Comparison of ENCODE assay signal across 24 cellular contexts in genomic region chr3:58171126-58171525, GRCh38. TPM values are rescaled to one million over a fixed set of nuclear protein-coding genes. Genes with fewer than 3 reads are reported as not detected.
"Had no signal": no experiment of that assay in that cellular context is flagged by ENCODE, and none has a peak within 500 bp of the region (broad histone marks: within the 10 kb centered on the region; RNA-seq: fewer than 3 reads in every experiment).

No MANE protein-coding gene starts in this region.

- H3K9me3 Mint-ChIP-seq: activated B cell treated with CpG ODN at 0.5 μM for 24 hours; activated naive CD4-positive, alpha-beta T cell treated with anti-CD3 and anti-CD28 coated beads, Interleukin-2, amount 10 ng/mL, durations not matched to agents 7 days and 5 days; activated T-cell treated with anti-CD3 and anti-CD28 coated beads, Interleukin-2, amount 50 U/mL, for 72 hours; naive B cell had no signal

- H3K27ac ChIP-seq: coronary artery, heart right ventricle, lower lobe of right lung, testis, upper lobe of left lung had no signal

- H3K27ac Mint-ChIP-seq: activated B cell treated with CpG ODN at 0.5 μM for 24 hours; activated CD4-positive, alpha-beta T cell treated with anti-CD3 and anti-CD28 coated beads for 36 hours; activated naive CD4-positive, alpha-beta T cell treated with anti-CD3 and anti-CD28 coated beads, Interleukin-2, amount 10 ng/mL, durations not matched to agents 7 days and 5 days; activated T-cell treated with anti-CD3 and anti-CD28 coated beads, Interleukin-2, amount 50 U/mL, for 72 hours had no signal

- H3K4me3 ChIP-seq: coronary artery, heart right ventricle, lower lobe of right lung, smooth muscle cell, testis, upper lobe of left lung had no signal

- H3K4me3 Mint-ChIP-seq: activated B cell treated with CpG ODN at 0.5 μM for 24 hours; activated CD4-positive, alpha-beta T cell treated with anti-CD3 and anti-CD28 coated beads for 36 hours; activated naive CD4-positive, alpha-beta T cell treated with anti-CD3 and anti-CD28 coated beads, Interleukin-2, amount 10 ng/mL, durations not matched to agents 7 days and 5 days; activated T-cell treated with anti-CD3 and anti-CD28 coated beads, Interleukin-2, amount 50 U/mL, for 72 hours had no signal

- H3K4me1 Mint-ChIP-seq: activated B cell treated with CpG ODN at 0.5 μM for 24 hours; activated CD4-positive, alpha-beta T cell treated with anti-CD3 and anti-CD28 coated beads for 36 hours; naive B cell had no signal

- H3K4me2 ChIP-seq: SK-N-SH, smooth muscle cell had no signal

- H3K9ac ChIP-seq: SK-N-SH had no signal

- H3K9me2 ChIP-seq: SK-N-SH had no signal

- H3K36me3 Mint-ChIP-seq: activated naive CD4-positive, alpha-beta T cell treated with anti-CD3 and anti-CD28 coated beads, Interleukin-2, amount 10 ng/mL, durations not matched to agents 7 days and 5 days; naive B cell had no signal

- DNase-seq: activated B cell treated with CpG ODN at 0.5 μM for 24 hours; activated CD4-positive, alpha-beta T cell treated with anti-CD3 and anti-CD28 coated beads for 36 hours; activated CD4-positive, alpha-beta T cell treated with anti-CD3 and anti-CD28 coated beads, Interleukin-2, amount 50 U/mL, for 48 hours; activated effector memory CD4-positive, alpha-beta T cell treated with anti-CD3 and anti-CD28 coated beads, Interleukin-2, amount 50 U/mL, for 16 hours; activated naive CD4-positive, alpha-beta T cell treated with anti-CD3 and anti-CD28 coated beads, Interleukin-2, amount 10 ng/mL, durations not matched to agents 7 days and 5 days; activated T-cell treated with anti-CD3 and anti-CD28 coated beads, Interleukin-2, amount 50 U/mL, for 72 hours; amygdala; cerebellar nuclear complex; heart right ventricle; islet precursor cell; left cardiac atrium; lower lobe of right lung; naive B cell; SK-N-SH; stimulated activated CD4-positive, alpha-beta T cell treated with anti-CD3 and anti-CD28 coated beads, Interleukin-15, amount 100 ng/mL, for 24 hours; stimulated activated CD8-positive, alpha-beta memory T cell treated with anti-CD3 and anti-CD28 coated beads, Interleukin-4, amount 100 ng/mL, for 48 hours; stimulated activated naive CD4-positive, alpha-beta T cell; T-helper 9 cell; testis; upper lobe of left lung had no signal

- H3K27me3 ChIP-seq: heart right ventricle, testis, upper lobe of left lung had no signal

- H3K9me3 ChIP-seq: heart right ventricle, lower lobe of right lung, SK-N-SH, testis, upper lobe of left lung had no signal

- H3K27me3 Mint-ChIP-seq: activated B cell treated with CpG ODN at 0.5 μM for 24 hours; activated CD4-positive, alpha-beta T cell treated with anti-CD3 and anti-CD28 coated beads for 36 hours had no signal

RNA-seq across cellular contexts. Expression of gene DNASE1L3, which starts 39.6 kb away (rescaled TPM):
- total RNA-seq: activated CD4-positive, alpha-beta T cell treated with anti-CD3 and anti-CD28 coated beads for 36 hours; activated T-cell treated with anti-CD3 and anti-CD28 coated beads, Interleukin-2, amount 50 U/mL, for 72 hours; bronchial epithelial cell; fibroblast of villous mesenchyme; smooth muscle cell had no signal
